ENCODE assay signal across 7 cellular contexts in genomic region chr1:222618001-222618879, GRCh38. TPM values are rescaled to one million over a fixed set of nuclear protein-coding genes. Genes with fewer than 3 reads are reported as not detected.
A peak's percentile ranks its signal among the peaks of the same experiment; 100 is the strongest.
DNase-seq lines count a peak whose midpoint lies in the region; ATAC-seq and TF ChIP-seq lines count a peak whose summit lies in the region.

TSS of gene MIA3 (plus strand) at chr1:222618097. CDS start at chr1:222618111, 14 bp downstream.

- TF ChIP-seq CTCF in VCaP (conservative IDR thresholded peaks at IDR 0.05) (no peak), mammary epithelial cell (conservative IDR thresholded peaks at IDR 0.05 in 1 of 2, IDR thresholded peaks at IDR 0.05 in 1 of 2; ENCODE audit: extremely low read depth in 1 of 2, insufficient read depth in 1 of 2, low read depth in 1 of 2, low read length in 2 of 2) (no peak)

- peaks cover 7% of the 10 kb centered on the region for H3K4me1 ChIP-seq in mammary epithelial cell (ENCODE audit: insufficient read depth, low read length)

- peak within 1 kb of the TSS; percentile 66 for H3K9ac ChIP-seq in mammary epithelial cell (ENCODE audit: insufficient read depth, low read length)

- H3K4me3 ChIP-seq in mammary epithelial cell (replicated peaks in 1 of 3; ENCODE audit: insufficient read depth in 1 of 3, low read depth in 2 of 3, low read length in 3 of 3) = peak within 1 kb of the TSS; percentile 87 to 96 (median 87)

- peaks cover 28% of the 10 kb centered on the region for H3K79me2 ChIP-seq in mammary epithelial cell (ENCODE audit: insufficient read depth, low read length)

- DNase-seq in NCI-H1105 (lab: John Stamatoyannopoulos, UW) (peak; percentile 69), mammary epithelial cell (no peak), inferior parietal cortex (ENCODE audit: extremely low spot score) (peak; percentile 61)
- DNase-seq in stimulated activated CD4-positive, alpha-beta T cell treated with anti-CD3 and anti-CD28 coated beads, Interleukin-12 subunit alpha, Interleukin-12 subunit beta, amount 100 ng/mL, for 4 hours = peak; percentile 38

- dilution Hi-C loops in mammary epithelial cell (cut with HindIII; ENCODE audit: low sequenced_read_pairs) = no loop called here

- 3% methylated on average over 16 of the region's 81 CpGs for WGBS in mammary epithelial cell (ENCODE audit: low coverage, missing lambda C conversion rate)

- in situ Hi-C loops in mammary epithelial cell (cut with MboI; ENCODE audit: low sequenced_read_pairs in 2 of 2) = no loop called here

- ATAC-seq in GM18499 (IDR thresholded peaks at IDR 0.05; ENCODE audit: insufficient read depth, unreplicated experiment) (peak; percentile 7), HG02623 (IDR thresholded peaks at IDR 0.05; ENCODE audit: unreplicated experiment) (peak; percentile 38)

- peak within 1 kb of the TSS; percentile 97 for H3K4me2 ChIP-seq in mammary epithelial cell (ENCODE audit: insufficient read depth, low read depth, low read length)

- H3K27ac ChIP-seq in VCaP (peak within 1 kb of the TSS; percentile 92), mammary epithelial cell (ENCODE audit: insufficient read depth, low read depth, low read length) (peak within 1 kb of the TSS; percentile 56)

- CTCF ChIA-PET in mammary epithelial cell (lab: Charles Lee; ENCODE audit: low non-redundant PET) = no interaction called here

- no peaks in the 10 kb centered on the region for H3K27me3 ChIP-seq in mammary epithelial cell (ENCODE audit: insufficient read depth, low read length)

- intact Hi-C loops in mammary epithelial cell (cut with micrococcal nuclease) = loop anchor here (2.0 kb wide), 1 partner anchor 27 kb away; no protein-coding TSS in a partner anchor

- peak within 1 kb of the TSS; percentile 98 for H2AFZ ChIP-seq in mammary epithelial cell (ENCODE audit: low read depth, low read length)

- no peaks in the 10 kb centered on the region for H3K9me3 ChIP-seq in mammary epithelial cell (replicated peaks; ENCODE audit: insufficient read depth, low read length)

- no peaks in the 10 kb centered on the region for H3K36me3 ChIP-seq in mammary epithelial cell (ENCODE audit: insufficient read depth, low read length)

- no peaks in the 10 kb centered on the region for H4K20me1 ChIP-seq in mammary epithelial cell (ENCODE audit: insufficient read depth, low read length)

- no TSS peak for BruUV-seq in mammary epithelial cell (replicated peaks; lab: Mats Ljungman, UMichigan)

RNA-seq across cellular contexts. Expression of gene MIA3, which starts in this region (rescaled TPM):
- total RNA-seq in mammary epithelial cell = 10 to 100 TPM; 31.3 to 57.5 TPM
- polyA plus RNA-seq in mammary epithelial cell = 33.7 TPM
- polyA minus RNA-seq in mammary epithelial cell = 57.4 TPM
